17 cellular contexts compared by ENCODE assay signal in the genomic region with DNA sequence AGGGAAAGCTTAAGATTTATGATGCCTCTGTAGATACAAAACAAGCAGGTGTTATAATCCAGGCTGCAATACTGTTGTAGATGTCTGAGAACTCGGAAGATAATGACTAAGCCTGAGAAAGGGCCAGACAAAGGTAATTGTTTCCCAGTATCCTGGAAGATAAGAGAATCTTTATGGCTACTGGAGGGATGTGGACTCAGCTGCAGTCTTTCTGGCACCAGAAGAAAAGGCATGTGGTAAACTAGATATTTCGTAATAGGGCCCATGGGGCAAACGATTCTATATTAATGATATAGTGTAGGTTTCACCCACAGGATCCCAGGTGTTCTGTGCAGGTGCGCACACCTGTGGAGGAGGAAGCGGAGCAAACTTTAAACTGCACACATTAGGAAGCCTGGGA. TPM values are rescaled to one million over a fixed set of nuclear protein-coding genes. Genes with fewer than 3 reads are reported as not detected.
DNase-seq lines count a peak whose midpoint lies in the region; FAIRE-seq and TF ChIP-seq lines count a peak whose summit lies in the region.
"Had no signal": no experiment of that assay in that cellular context is flagged by ENCODE, and none has a peak within 500 bp of the region (broad histone marks: within the 10 kb centered on the region; RNA-seq: fewer than 3 reads in every experiment).

No MANE protein-coding gene starts in this region.

- no peaks in the 10 kb centered on the region for H3K4me1 Mint-ChIP-seq in activated CD4-positive, alpha-beta T cell treated with anti-CD3 and anti-CD28 coated beads, Interleukin-2, amount 10 ng/mL, durations not matched to agents 7 days and 5 days
- H3K4me1 Mint-ChIP-seq: central memory CD8-positive, alpha-beta T cell; immature natural killer cell; natural killer cell had no signal

- intact Hi-C loops in PC-9 (cut with micrococcal nuclease; ENCODE audit: unreplicated experiment) (no loop called here), kidney (cut with DNase I) (no loop called here), vagina (cut with DNase I) (no loop called here), lower leg skin (cut with DNase I; ENCODE audit: low total_unique reads) (no loop called here)

- H4K20me1 ChIP-seq in MM.1S (ENCODE audit: insufficient read depth, low read length) (no peaks in the 10 kb centered on the region), PC-9 (ENCODE audit: insufficient read depth) (no peaks in the 10 kb centered on the region)

- no peaks in the 10 kb centered on the region for H3K36me3 ChIP-seq in MM.1S (replicated peaks; ENCODE audit: insufficient read depth, low read length)
- H3K36me3 ChIP-seq in PC-9 (ENCODE audit: low read depth): no peaks in the 10 kb centered on the region
- no peaks in the 10 kb centered on the region for H3K36me3 ChIP-seq in kidney (ENCODE audit: control insufficient read depth in 1 of 2, insufficient read depth in 2 of 2, low read length in 2 of 2)
- no peaks in the 10 kb centered on the region for H3K36me3 ChIP-seq in vagina

- TF ChIP-seq CTCF in MM.1S (IDR thresholded peaks at IDR 0.05; ENCODE audit: low read length) (no peak), PC-9 (conservative IDR thresholded peaks at IDR 0.05) (no peak), kidney (IDR thresholded peaks at IDR 0.05; ENCODE audit: borderline replicate concordance, extremely low read depth, insufficient read depth) (no peak), vagina (IDR thresholded peaks at IDR 0.05) (no peak), lower leg skin (IDR thresholded peaks at IDR 0.05) (no peak)

- H3K4me2 ChIP-seq in MM.1S (ENCODE audit: low read depth, low read length) (peak overlapping the region; percentile 11; the same call in 1 of the 2 replicates), PC-9 (peak overlapping the region; percentile 29)
- H3K4me2 ChIP-seq: smooth muscle cell had no signal

- CTCF ChIA-PET in PC-9 (lab: Charles Lee): interaction anchor here (0.6 to 0.8 kb wide), 3 partner anchors 8 to 39 kb away, joined by 4 to 9 read pairs (median 7); no protein-coding TSS in a partner anchor
- CTCF ChIA-PET in activated CD4-positive, alpha-beta T cell treated with anti-CD3 and anti-CD28 coated beads, Interleukin-2, amount 10 ng/mL, durations not matched to agents 7 days and 5 days (lab: Charles Lee): interaction anchor here (0.7 kb wide), 1 partner anchor 16 kb away, joined by 3 read pairs; no protein-coding TSS in a partner anchor

- POLR2A ChIA-PET in PC-9 (lab: Charles Lee; ENCODE audit: unreplicated experiment): interaction anchor here (0.6 kb wide), 1 partner anchor 409 kb away, joined by 4 read pairs; no protein-coding TSS in a partner anchor
- POLR2A ChIA-PET in activated CD4-positive, alpha-beta T cell treated with anti-CD3 and anti-CD28 coated beads, Interleukin-2, amount 10 ng/mL, durations not matched to agents 7 days and 5 days (lab: Charles Lee): no interaction called here

- no peaks in the 10 kb centered on the region for H3K27me3 Mint-ChIP-seq in activated CD4-positive, alpha-beta T cell treated with anti-CD3 and anti-CD28 coated beads, Interleukin-2, amount 10 ng/mL, durations not matched to agents 7 days and 5 days
- H3K27me3 Mint-ChIP-seq: central memory CD8-positive, alpha-beta T cell had no signal

- BruUV-seq in PC-9 (replicated peaks; lab: Mats Ljungman, UMichigan): no TSS peak

- no peak overlapping the region for H3K4me3 Mint-ChIP-seq in activated CD4-positive, alpha-beta T cell treated with anti-CD3 and anti-CD28 coated beads, Interleukin-2, amount 10 ng/mL, durations not matched to agents 7 days and 5 days
- H3K4me3 Mint-ChIP-seq: CD8-positive, alpha-beta T cell; central memory CD8-positive, alpha-beta T cell; immature natural killer cell; natural killer cell had no signal

- no peak overlapping the region for H3K27ac Mint-ChIP-seq in activated CD4-positive, alpha-beta T cell treated with anti-CD3 and anti-CD28 coated beads, Interleukin-2, amount 10 ng/mL, durations not matched to agents 7 days and 5 days
- H3K27ac Mint-ChIP-seq: CD8-positive, alpha-beta T cell; immature natural killer cell; natural killer cell had no signal

- no peaks in the 10 kb centered on the region for H3K27me3 ChIP-seq in MM.1S (replicated peaks; ENCODE audit: insufficient read depth, low read length)
- H3K27me3 ChIP-seq in PC-9 (ENCODE audit: insufficient read depth, low read depth): no peaks in the 10 kb centered on the region
- no peaks in the 10 kb centered on the region for H3K27me3 ChIP-seq in vagina

- no peak overlapping the region for H3K4me3 ChIP-seq in MM.1S (ENCODE audit: low read length)
- H3K4me3 ChIP-seq in PC-9: no peak overlapping the region
- H3K4me3 ChIP-seq in kidney (ENCODE audit: low read length in 2 of 2): no peak overlapping the region
- no peak overlapping the region for H3K4me3 ChIP-seq in vagina
- H3K4me3 ChIP-seq in lower leg skin (ENCODE audit: low read depth, poor library complexity, severe bottlenecking): no peak overlapping the region
- H3K4me3 ChIP-seq: SK-N-MC, smooth muscle cell had no signal

- H3F3A ChIP-seq in MM.1S (ENCODE audit: insufficient read depth, low read length): peaks cover 7% of the 10 kb centered on the region; the same call in 1 of the 2 replicates
- H3F3A ChIP-seq in PC-9 (ENCODE audit: insufficient read depth, low read depth): peaks cover 29% of the 10 kb centered on the region

- H3K4me1 ChIP-seq in MM.1S (ENCODE audit: low read length): peaks cover 27% of the 10 kb centered on the region
- peaks cover 44% of the 10 kb centered on the region for H3K4me1 ChIP-seq in PC-9 (replicated peaks; ENCODE audit: insufficient read depth)
- H3K4me1 ChIP-seq in kidney (ENCODE audit: control insufficient read depth in 1 of 2, insufficient read depth in 1 of 2, low read depth in 1 of 2, low read length in 2 of 2): no peaks in the 10 kb centered on the region
- no peaks in the 10 kb centered on the region for H3K4me1 ChIP-seq in vagina

- H3K9me2 ChIP-seq in MM.1S (replicated peaks; ENCODE audit: insufficient read depth, low read length) (no peaks in the 10 kb centered on the region), PC-9 (ENCODE audit: insufficient read depth) (no peaks in the 10 kb centered on the region)

- 44 to 49% methylated on average over 5 of the region's 5 CpGs for WGBS in lower leg skin, 2 donors

- no peak for FAIRE-seq in kidney (lab: Jason Lieb, UNC)
- FAIRE-seq: GM19239 had no signal

- H3K9me3 ChIP-seq in MM.1S (replicated peaks; ENCODE audit: insufficient read depth, low read length): no peaks in the 10 kb centered on the region
- H3K9me3 ChIP-seq in PC-9 (ENCODE audit: insufficient read depth, low read depth): 0 out of 2 replicates have a peak, but pooled peaks cover 6% of the 10 kb centered on the region
- H3K9me3 ChIP-seq in kidney (ENCODE audit: control insufficient read depth in 1 of 2, low read length in 2 of 2): no peaks in the 10 kb centered on the region
- H3K9me3 ChIP-seq in vagina: no peaks in the 10 kb centered on the region

- peak overlapping the region; percentile 28; the same call in 1 of the 2 replicates for H3K27ac ChIP-seq in MM.1S (ENCODE audit: low read length)
- peak overlapping the region; percentile 37 for H3K27ac ChIP-seq in PC-9
- H3K27ac ChIP-seq in kidney (ENCODE audit: low read depth in 2 of 2, low read length in 2 of 2): no peak overlapping the region
- H3K27ac ChIP-seq in vagina: no peak overlapping the region
- H3K27ac ChIP-seq: SK-N-MC had no signal

- no peaks in the 10 kb centered on the region for H3K79me2 ChIP-seq in MM.1S (ENCODE audit: low read length)
- no peaks in the 10 kb centered on the region for H3K79me2 ChIP-seq in PC-9 (ENCODE audit: low read depth)

- DNase-seq in DMS153 (lab: John Stamatoyannopoulos, UW) (peak; percentile 74), MM.1S (peak; percentile 56), PC-9 (peak; percentile 43 to 93), kidney tubule cell (ENCODE audit: low spot score) (peak; percentile 8), kidney (no peak), vagina (ENCODE audit: extremely low spot score in 2 of 2) (no peak), lower leg skin (ENCODE audit: low spot score in 2 of 2) (no peak)
- DNase-seq in activated CD4-positive, alpha-beta T cell treated with anti-CD3 and anti-CD28 coated beads, Interleukin-2, amount 10 ng/mL, durations not matched to agents 7 days and 5 days: no peak
- DNase-seq: activated CD4-positive, alpha-beta T cell treated with anti-CD3 and anti-CD28 coated beads for 4 hours; CD8-positive, alpha-beta T cell; HCEC 1CT; immature natural killer cell; natural killer cell had no signal

- TF ChIP-seq POLR2A in vagina (IDR thresholded peaks at IDR 0.05) (no peak), lower leg skin (IDR thresholded peaks at IDR 0.05) (no peak)

- H3K9ac ChIP-seq in MM.1S (ENCODE audit: low read length) (no peak overlapping the region), kidney (ENCODE audit: low read length in 2 of 2) (no peak overlapping the region)

- peaks cover 2% of the 10 kb centered on the region for H3K36me3 Mint-ChIP-seq in activated CD4-positive, alpha-beta T cell treated with anti-CD3 and anti-CD28 coated beads, Interleukin-2, amount 10 ng/mL, durations not matched to agents 7 days and 5 days (ENCODE audit: low read depth)
- H3K36me3 Mint-ChIP-seq: CD8-positive, alpha-beta T cell; immature natural killer cell; natural killer cell had no signal

- H2AFZ ChIP-seq in MM.1S (ENCODE audit: low read length) (no peak overlapping the region), PC-9 (no peak overlapping the region)

- peaks cover 7% of the 10 kb centered on the region for H3K9me3 Mint-ChIP-seq in activated CD4-positive, alpha-beta T cell treated with anti-CD3 and anti-CD28 coated beads, Interleukin-2, amount 10 ng/mL, durations not matched to agents 7 days and 5 days
- H3K9me3 Mint-ChIP-seq: central memory CD8-positive, alpha-beta T cell; immature natural killer cell; natural killer cell had no signal

RNA-seq across cellular contexts. Expression of a gene that starts 9.2 kb away (rescaled TPM):
- total RNA-seq in PC-9 (2021) (23.3 and 24.9 TPM in 2 replicates), kidney (18.9 TPM), vagina (127 TPM), lower leg skin (10 to 100 TPM; 26.1 to 89.7 (median 34.7) TPM)
- polyA plus RNA-seq in kidney (ENCODE audit: insufficient read depth, low read depth, low replicate concordance): 4.5 TPM
- 10 to 100 TPM; 14.4 to 15.5 TPM for total RNA-seq in activated CD4-positive, alpha-beta T cell treated with anti-CD3 and anti-CD28 coated beads, Interleukin-2, amount 10 ng/mL, durations not matched to agents 7 days and 5 days

RNA-seq across cellular contexts. Expression of a gene that starts 36.9 kb away (rescaled TPM):
- total RNA-seq in PC-9 (2021) (192 and 196 TPM in 2 replicates), kidney (50.9 TPM), vagina (42.0 TPM), lower leg skin (10 to 100 TPM; 38.7 to 59.8 (median 55.4) TPM)
- polyA plus RNA-seq in kidney (ENCODE audit: insufficient read depth, low read depth, low replicate concordance): 35.1 TPM
- total RNA-seq in activated CD4-positive, alpha-beta T cell treated with anti-CD3 and anti-CD28 coated beads, Interleukin-2, amount 10 ng/mL, durations not matched to agents 7 days and 5 days: 10 to 100 TPM; 54.5 to 59.0 TPM

RNA-seq across cellular contexts. Expression of a gene that starts 59.1 kb away (rescaled TPM):
- 54.9 and 67.5 TPM in 2 replicates for total RNA-seq in PC-9 (2021)
- total RNA-seq in kidney: 52.3 TPM
- 27.9 TPM for polyA plus RNA-seq in kidney (ENCODE audit: insufficient read depth, low read depth, low replicate concordance)
- total RNA-seq in vagina: 52.5 TPM
- 100 to 1,000 TPM; 105 to 117 TPM for total RNA-seq in activated CD4-positive, alpha-beta T cell treated with anti-CD3 and anti-CD28 coated beads, Interleukin-2, amount 10 ng/mL, durations not matched to agents 7 days and 5 days
- 100 to 1,000 TPM in 3 of 4 donors, 10 to 100 TPM in 1; 74.3 to 104 (median 101) TPM for total RNA-seq in lower leg skin

Comparison
In these comparisons a context has a peak if more than half of its experiments do, and no peak if none do; other contexts are left out.
1. DNase-seq: peak in DMS153 (single experiment), MM.1S (single experiment), PC-9 (2 of 2) and kidney tubule cell (single experiment); none in kidney (single experiment), vagina (0 of 2), activated CD4-positive, alpha-beta T cell treated with anti-CD3 and anti-CD28 coated beads, Interleukin-2, amount 10 ng/mL, durations not matched to agents 7 days and 5 days (single experiment) and lower leg skin (0 of 2).
2. H3K27ac ChIP-seq: peak in MM.1S (single experiment) and PC-9 (single experiment); none in kidney (0 of 2) and vagina (single experiment).